ENCODE assay signal across 8 cellular contexts in the genomic region with DNA sequence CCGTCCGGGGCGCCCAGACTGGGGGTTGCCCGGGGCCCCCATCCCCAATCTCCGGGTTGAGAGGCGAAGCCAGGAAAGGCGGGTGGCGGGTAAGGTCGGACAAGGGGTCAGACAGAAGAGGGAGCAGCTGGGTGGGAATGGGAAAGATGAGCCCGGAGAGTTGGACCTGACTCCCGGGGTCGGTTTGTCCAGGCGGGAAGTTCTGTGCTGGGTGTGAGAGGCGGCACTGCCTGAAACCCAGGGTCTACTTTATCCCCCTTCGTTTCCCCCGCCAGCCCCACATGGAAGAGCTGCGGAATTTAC. TPM values are rescaled to one million over a fixed set of nuclear protein-coding genes. Genes with fewer than 3 reads are reported as not detected.
DNase-seq lines count a peak whose midpoint lies in the region; ATAC-seq, FAIRE-seq and TF ChIP-seq lines count a peak whose summit lies in the region.

No MANE protein-coding gene starts in this region.

- H3K27me3 ChIP-seq in heart left ventricle = no peaks in the 10 kb centered on the region
- no peaks in the 10 kb centered on the region for H3K27me3 ChIP-seq in K562 (ENCODE audit: control insufficient read depth in 2 of 2, insufficient read depth in 2 of 2, low read length in 2 of 2)
- H3K27me3 ChIP-seq in uterus = no peaks in the 10 kb centered on the region

- H3K4me3 Mint-ChIP-seq in memory B cell = peak overlapping the region; percentile 93

- no peaks in the 10 kb centered on the region for H3K36me3 Mint-ChIP-seq in memory B cell

- H3K79me2 ChIP-seq in K562 (ENCODE audit: control insufficient read depth, insufficient read depth, low read length) = peaks cover 61% of the 10 kb centered on the region

- H3K27ac Mint-ChIP-seq in memory B cell = peak overlapping the region; percentile 91

- peaks cover 10% of the 10 kb centered on the region for H4K20me1 ChIP-seq in K562 (replicated peaks; ENCODE audit: control insufficient read depth, insufficient read depth, low read length)

- CTCF ChIA-PET in K562 (lab: Yijun Ruan, JAX; ENCODE audit: low intra/inter-chr PET ratio) = interaction anchor here (0.6 to 1.7 kb wide), 5 partner anchors 32 to 681 kb away, joined by 3 to 8 read pairs (median 5); partner anchors contain the start of gene ABCB8

- H3K4me3 ChIP-seq in heart left ventricle = peak overlapping the region; percentile 68 to 100 (median 90)
- peak overlapping the region; percentile 84 for H3K4me3 ChIP-seq in K562
- peak overlapping the region; percentile 71 to 82 for H3K4me3 ChIP-seq in uterus

- H3K9me1 ChIP-seq in K562 (ENCODE audit: control insufficient read depth, insufficient read depth, low read length) = no peaks in the 10 kb centered on the region

- intact Hi-C loops in heart left ventricle (cut with DNase I) = loop anchor here in 3 of 10 donors (1.0 to 10.0 kb wide), 3 partner anchors 20 to 55 kb away; partner anchors contain the start of gene FASTK (in 2 of the 3)
- intact Hi-C loops in Right ventricle myocardium superior (cut with DNase I) = no loop called here
- intact Hi-C loops in K562 (cut with micrococcal nuclease) = loop anchor here (2.0 kb wide), 1 partner anchor 49 kb away; no protein-coding TSS in a partner anchor
- intact Hi-C loops in uterus (cut with DNase I; ENCODE audit: low total_unique reads) = no loop called here

- peaks cover 27% of the 10 kb centered on the region for H3K4me1 Mint-ChIP-seq in memory B cell

- H3K9me3 ChIP-seq in heart left ventricle (no peaks in the 10 kb centered on the region), K562 (replicated peaks; ENCODE audit: control insufficient read depth, insufficient read depth, low read depth, low read length) (no peaks in the 10 kb centered on the region), uterus (no peaks in the 10 kb centered on the region)

- POLR2A ChIA-PET in K562 (lab: Yijun Ruan, JAX) = interaction anchor here (0.6 to 2.4 kb wide), 4 partner anchors 21 to 28 kb away, joined by 3 to 9 read pairs (median 4); partner anchors contain the start of gene FASTK

- no peak for TF ChIP-seq POLR2A in heart left ventricle (IDR thresholded peaks at IDR 0.05)
- no peak for TF ChIP-seq POLR2A in K562 (conservative IDR thresholded peaks at IDR 0.05)
- no peak for TF ChIP-seq POLR2A in uterus (IDR thresholded peaks at IDR 0.05)

- peak overlapping the region; percentile 81; the same call in 1 of the 2 replicates for H2AFZ ChIP-seq in K562 (ENCODE audit: low read depth, low read length)

- no peaks in the 10 kb centered on the region for H3K9me3 Mint-ChIP-seq in memory B cell

- H3K4me1 ChIP-seq in heart left ventricle = peaks cover 9 to 55% (median 48%) of the 10 kb centered on the region in 12 donors
- peaks cover 57 to 82% of the 10 kb centered on the region in 2 experiments for H3K4me1 ChIP-seq in K562 (replicated peaks in 1 of 2; ENCODE audit: control insufficient read depth in 2 of 2, insufficient read depth in 2 of 2, low read length in 2 of 2)
- H3K4me1 ChIP-seq in uterus = peaks cover 0 to 33% of the 10 kb centered on the region in 2 donors

- peak overlapping the region; percentile 90 to 99 (median 98) for H3K27ac ChIP-seq in heart left ventricle
- peak overlapping the region; percentile 90 for H3K27ac ChIP-seq in K562 (ENCODE audit: extremely low read depth, low read depth, low read length)
- H3K27ac ChIP-seq in uterus = peak overlapping the region; percentile 98 to 99

- TF ChIP-seq RAD21 in K562 (CRISPR knock-in tag; conservative IDR thresholded peaks at IDR 0.05 in 1 of 2, IDR thresholded peaks at IDR 0.05 in 1 of 2) = no peak; a peak in 1 of 4 replicates

- no TSS peak for BruUV-seq in K562 (replicated peaks; lab: Mats Ljungman, UMichigan)

- TF ChIP-seq CTCF in heart left ventricle (IDR thresholded peaks at IDR 0.05) (peak in 3 of 12 donors; percentile 4 to 13 (median 4)), K562 (IDR thresholded peaks at IDR 0.05 in 2 of 3, conservative IDR thresholded peaks at IDR 0.05 in 1 of 3; ENCODE audit: insufficient read depth in 2 of 3, low read depth in 1 of 3, low read length in 3 of 3) (no peak), uterus (IDR thresholded peaks at IDR 0.05) (no peak)

- peak overlapping the region; percentile 94 for H3K4me2 ChIP-seq in K562 (ENCODE audit: insufficient read depth, low read length)

- ATAC-seq in heart left ventricle (no peak), Right ventricle myocardium superior (ENCODE audit: poor library complexity) (no peak), K562 (no peak), memory B cell (ENCODE audit: low read depth) (no peak), GM18498 (IDR thresholded peaks at IDR 0.05; ENCODE audit: unreplicated experiment) (no peak), GM18867 (IDR thresholded peaks at IDR 0.05; ENCODE audit: unreplicated experiment) (no peak)

- WGBS in heart left ventricle, 4 donors = 1 to 5% (median 3%) methylated on average over 13 to 17 of the region's 17 CpGs
- under 1% methylated on average over 17 of the region's 17 CpGs for WGBS in K562 (ENCODE audit: insufficient coverage, low coverage, missing lambda C conversion rate)

- FAIRE-seq in K562 (lab: Jason Lieb, UNC) = no peak

- in situ Hi-C loops in K562 (cut with MboI) = no loop called here

- DNase-seq in heart left ventricle (no peak), Right ventricle myocardium superior (no peak), K562 (ENCODE audit: extremely low read depth in 1 of 4, low spot score in 3 of 4) (no peak), memory B cell (ENCODE audit: low spot score in 2 of 2) (no peak), uterus (no peak)
- DNase-seq in activated CD8-positive, alpha-beta memory T cell treated with anti-CD3 and anti-CD28 coated beads, Interleukin-2, amount 50 U/mL, for 48 hours = no peak

- peaks cover 0 to 17% (median 13%) of the 10 kb centered on the region in 9 donors for H3K36me3 ChIP-seq in heart left ventricle
- peaks cover 27% of the 10 kb centered on the region for H3K36me3 ChIP-seq in K562 (ENCODE audit: control insufficient read depth, insufficient read depth, low read length)
- no peaks in the 10 kb centered on the region for H3K36me3 ChIP-seq in uterus

- H3K9ac ChIP-seq in K562 (ENCODE audit: insufficient read depth in 1 of 2, low read depth in 2 of 2, low read length in 2 of 2) = peak overlapping the region; percentile 85 to 91

- H3K27me3 Mint-ChIP-seq in memory B cell = no peaks in the 10 kb centered on the region

- TF ChIP-seq EP300 in K562 (IDR thresholded peaks at IDR 0.05; ENCODE audit: low read length) = no peak

RNA-seq across cellular contexts. Expression of gene SLC4A2, which starts 0.7 kb away (rescaled TPM):
- total RNA-seq in heart left ventricle (10 to 100 TPM; 44.1 to 84.3 (median 54.8) TPM), Right ventricle myocardium superior (49.7 TPM), K562 (2014; rRNA removed) (360 and 417 TPM in 2 replicates), K562 (2014; rRNA removed; fragmentation: Illumina TruSeq; extraction: Trizol) (32.6 and 55.0 TPM in 2 replicates), K562 (2015; rRNA removed; fragmentation: Illumina TruSeq; extraction: Trizol) (130 and 132 TPM in 2 replicates), K562 (2021) (363 and 375 TPM in 2 replicates), uterus (100 to 1,000 TPM in 2 of 4 donors, 10 to 100 TPM in 2; 37.4 to 177 (median 88.6) TPM)
- polyA plus RNA-seq in heart left ventricle (100 to 1,000 TPM in 1 of 2 donors, 10 to 100 TPM in 1; 68.3 to 113 TPM), K562 (2011; rRNA removed) (69.2 and 85.2 TPM in 2 replicates), K562 (2014; fragmentation: Illumina TruSeq; extraction: Trizol) (166 and 212 TPM in 2 replicates), K562 (2014; fragmentation: Nextera tagmentation; extraction: Ambion mirVana) (10 to 100 TPM; 11.4 to 28.8 TPM), K562 (2014; rRNA removed) (306 and 316 TPM in 2 replicates)
- 230 and 845 TPM in 2 replicates for total RNA-seq in K562 (2011; cell fraction: chromatin; rRNA removed; ENCODE audit: low replicate concordance)
- total RNA-seq in K562 (2011; cell fraction: nucleolus; rRNA removed) = 746 and 756 TPM in 2 replicates
- total RNA-seq in K562 (2011; cell fraction: nucleoplasm; rRNA removed) = 367 and 388 TPM in 2 replicates
- polyA plus RNA-seq in K562 (2011; cell fraction: cytosol; rRNA removed) = 68.0 and 147 TPM in 2 replicates
- polyA plus RNA-seq in K562 (2011; cell fraction: nucleus; rRNA removed) = 438 and 829 TPM in 2 replicates
- 243 and 347 TPM in 2 replicates for polyA plus RNA-seq in K562 (2012)
- 29.9 and 60.1 TPM in 2 replicates for polyA minus RNA-seq in K562 (2011; rRNA and poly(A)+ RNA removed)
- 79.9 and 106 TPM in 2 replicates for polyA minus RNA-seq in K562 (2011; cell fraction: cytosol; rRNA and poly(A)+ RNA removed)
- polyA minus RNA-seq in K562 (2011; cell fraction: nucleus; rRNA and poly(A)+ RNA removed) = 138 and 143 TPM in 2 replicates

RNA-seq across cellular contexts. Expression of gene CDK5, which starts 2.4 kb away (rescaled TPM):
- total RNA-seq in heart left ventricle (10 to 100 TPM in 1 of 9 donors, 1 to 10 TPM in 8; 5.6 to 13.7 (median 8.5) TPM), Right ventricle myocardium superior (6.3 TPM), K562 (2014; rRNA removed) (38.0 and 53.5 TPM in 2 replicates), K562 (2014; rRNA removed; fragmentation: Illumina TruSeq; extraction: Trizol) (11.8 and 20.3 TPM in 2 replicates), K562 (2015; rRNA removed; fragmentation: Illumina TruSeq; extraction: Trizol) (32.2 and 35.8 TPM in 2 replicates), K562 (2021) (25.0 and 25.3 TPM in 2 replicates), uterus (1 to 10 TPM in 3 of 4 donors, under 1 TPM in 1; 0.51 to 9.3 (median 2.7) TPM)
- polyA plus RNA-seq in heart left ventricle (1 to 10 TPM; 6.2 to 7.6 TPM), K562 (2011; rRNA removed) (27.5 and 28.6 TPM in 2 replicates), K562 (2014; fragmentation: Illumina TruSeq; extraction: Trizol) (29.0 and 34.3 TPM in 2 replicates), K562 (2014; fragmentation: Nextera tagmentation; extraction: Ambion mirVana) (10 to 100 TPM in 1 of 2 experiments, 1 to 10 TPM in 1; 3.2 to 18.1 TPM), K562 (2014; rRNA removed) (25.6 and 28.4 TPM in 2 replicates)
- total RNA-seq in K562 (2011; cell fraction: chromatin; rRNA removed; ENCODE audit: low replicate concordance) = 19.7 and 25.7 TPM in 2 replicates
- total RNA-seq in K562 (2011; cell fraction: nucleolus; rRNA removed) = 30.0 and 32.9 TPM in 2 replicates
- 23.7 and 24.5 TPM in 2 replicates for total RNA-seq in K562 (2011; cell fraction: nucleoplasm; rRNA removed)
- polyA plus RNA-seq in K562 (2011; cell fraction: cytosol; rRNA removed) = 47.3 and 82.3 TPM in 2 replicates
- 35.2 and 43.5 TPM in 2 replicates for polyA plus RNA-seq in K562 (2011; cell fraction: nucleus; rRNA removed)
- polyA plus RNA-seq in K562 (2012) = 36.0 and 38.1 TPM in 2 replicates
- polyA minus RNA-seq in K562 (2011; rRNA and poly(A)+ RNA removed) = 25.6 and 37.1 TPM in 2 replicates
- polyA minus RNA-seq in K562 (2011; cell fraction: cytosol; rRNA and poly(A)+ RNA removed) = 13.6 and 28.1 TPM in 2 replicates
- polyA minus RNA-seq in K562 (2011; cell fraction: nucleus; rRNA and poly(A)+ RNA removed) = 15.5 and 21.0 TPM in 2 replicates

RNA-seq across cellular contexts. Expression of gene ASIC3, which starts 11.7 kb away (rescaled TPM):
- total RNA-seq in heart left ventricle (1 to 10 TPM; 2.7 to 8.2 (median 4.8) TPM), Right ventricle myocardium superior (6.5 TPM), K562 (2014; rRNA removed) (0.32 and 1.5 TPM in 2 replicates), K562 (2014; rRNA removed; fragmentation: Illumina TruSeq; extraction: Trizol) (0.32 and 0.40 TPM in 2 replicates), K562 (2015; rRNA removed; fragmentation: Illumina TruSeq; extraction: Trizol) (0.87 and 0.98 TPM in 2 replicates), K562 (2021) (2.9 and 3.2 TPM in 2 replicates), uterus (10 to 100 TPM in 1 of 4 donors, 1 to 10 TPM in 2, not detected in 1; 1.0 to 16.8 (median 1.3) TPM)
- polyA plus RNA-seq in heart left ventricle (10 to 100 TPM in 1 of 2 donors, 1 to 10 TPM in 1; 2.8 to 12.9 TPM), K562 (2011; rRNA removed) (1.3 and 2.7 TPM in 2 replicates), K562 (2014; fragmentation: Illumina TruSeq; extraction: Trizol) (2.4 and 2.7 TPM in 2 replicates), K562 (2014; fragmentation: Nextera tagmentation; extraction: Ambion mirVana) (under 1 TPM; 0.11 to 0.44 TPM), K562 (2014; rRNA removed) (3.3 and 5.0 TPM in 2 replicates)
- 11.1 and 29.9 TPM in 2 replicates for total RNA-seq in K562 (2011; cell fraction: chromatin; rRNA removed; ENCODE audit: low replicate concordance)
- 11.7 and 12.1 TPM in 2 replicates for total RNA-seq in K562 (2011; cell fraction: nucleolus; rRNA removed)
- 11.4 and 19.2 TPM in 2 replicates for total RNA-seq in K562 (2011; cell fraction: nucleoplasm; rRNA removed)
- polyA plus RNA-seq in K562 (2011; cell fraction: cytosol; rRNA removed) = 2.1 and 3.3 TPM in 2 replicates
- 18.1 and 42.9 TPM in 2 replicates for polyA plus RNA-seq in K562 (2011; cell fraction: nucleus; rRNA removed)
- 5.5 and 18.9 TPM in 2 replicates for polyA plus RNA-seq in K562 (2012)
- not detected in 2 replicates for polyA minus RNA-seq in K562 (2011; rRNA and poly(A)+ RNA removed)
- 0.64 and 1.5 TPM in 2 replicates for polyA minus RNA-seq in K562 (2011; cell fraction: cytosol; rRNA and poly(A)+ RNA removed)
- 2.7 and 3.0 TPM in 2 replicates for polyA minus RNA-seq in K562 (2011; cell fraction: nucleus; rRNA and poly(A)+ RNA removed)

RNA-seq across cellular contexts. Expression of gene FASTK, which starts 20.5 kb away (rescaled TPM):
- total RNA-seq in heart left ventricle (100 to 1,000 TPM in 2 of 9 donors, 10 to 100 TPM in 7; 59.9 to 124 (median 77.7) TPM), Right ventricle myocardium superior (81.1 TPM), K562 (2014; rRNA removed) (114 and 139 TPM in 2 replicates), K562 (2014; rRNA removed; fragmentation: Illumina TruSeq; extraction: Trizol) (8.3 and 12.6 TPM in 2 replicates), K562 (2015; rRNA removed; fragmentation: Illumina TruSeq; extraction: Trizol) (50.3 and 55.4 TPM in 2 replicates), K562 (2021) (106 and 112 TPM in 2 replicates), uterus (10 to 100 TPM; 37.1 to 84.9 (median 52.4) TPM)
- polyA plus RNA-seq in heart left ventricle (100 to 1,000 TPM in 1 of 2 donors, 10 to 100 TPM in 1; 75.7 to 168 TPM), K562 (2011; rRNA removed) (48.2 and 69.4 TPM in 2 replicates), K562 (2014; fragmentation: Illumina TruSeq; extraction: Trizol) (38.2 and 53.4 TPM in 2 replicates), K562 (2014; fragmentation: Nextera tagmentation; extraction: Ambion mirVana) (1 to 10 TPM in 1 of 2 experiments, under 1 TPM in 1; 0.51 to 2.7 TPM), K562 (2014; rRNA removed) (150 and 181 TPM in 2 replicates)
- total RNA-seq in K562 (2011; cell fraction: chromatin; rRNA removed; ENCODE audit: low replicate concordance) = 153 and 539 TPM in 2 replicates
- total RNA-seq in K562 (2011; cell fraction: nucleolus; rRNA removed) = 501 and 515 TPM in 2 replicates
- total RNA-seq in K562 (2011; cell fraction: nucleoplasm; rRNA removed) = 225 and 261 TPM in 2 replicates
- polyA plus RNA-seq in K562 (2011; cell fraction: cytosol; rRNA removed) = 50.7 and 105 TPM in 2 replicates
- 711 and 1,075 TPM in 2 replicates for polyA plus RNA-seq in K562 (2011; cell fraction: nucleus; rRNA removed)
- polyA plus RNA-seq in K562 (2012) = 70.9 and 124 TPM in 2 replicates
- polyA minus RNA-seq in K562 (2011; rRNA and poly(A)+ RNA removed) = 18.8 and 24.7 TPM in 2 replicates
- 22.8 and 23.4 TPM in 2 replicates for polyA minus RNA-seq in K562 (2011; cell fraction: cytosol; rRNA and poly(A)+ RNA removed)
- 187 and 189 TPM in 2 replicates for polyA minus RNA-seq in K562 (2011; cell fraction: nucleus; rRNA and poly(A)+ RNA removed)

RNA-seq across cellular contexts. Expression of gene TMUB1, which starts 23.2 kb away (rescaled TPM):
- total RNA-seq in heart left ventricle (10 to 100 TPM; 21.8 to 62.8 (median 26.7) TPM), Right ventricle myocardium superior (33.9 TPM), K562 (2014; rRNA removed) (189 and 255 TPM in 2 replicates), K562 (2014; rRNA removed; fragmentation: Illumina TruSeq; extraction: Trizol) (19.4 and 21.4 TPM in 2 replicates), K562 (2015; rRNA removed; fragmentation: Illumina TruSeq; extraction: Trizol) (86.3 and 97.0 TPM in 2 replicates), K562 (2021) (233 and 241 TPM in 2 replicates), uterus (10 to 100 TPM in 2 of 4 donors, 1 to 10 TPM in 2; 2.9 to 32.8 (median 8.6) TPM)
- polyA plus RNA-seq in heart left ventricle (10 to 100 TPM; 66.1 to 82.6 TPM), K562 (2011; rRNA removed) (38.4 and 59.7 TPM in 2 replicates), K562 (2014; fragmentation: Illumina TruSeq; extraction: Trizol) (74.1 and 210 TPM in 2 replicates), K562 (2014; fragmentation: Nextera tagmentation; extraction: Ambion mirVana) (under 1 TPM; 0.14 to 0.34 TPM), K562 (2014; rRNA removed) (195 and 207 TPM in 2 replicates)
- total RNA-seq in K562 (2011; cell fraction: chromatin; rRNA removed; ENCODE audit: low replicate concordance) = 28.8 and 70.7 TPM in 2 replicates
- total RNA-seq in K562 (2011; cell fraction: nucleolus; rRNA removed) = 113 and 126 TPM in 2 replicates
- 72.2 and 72.4 TPM in 2 replicates for total RNA-seq in K562 (2011; cell fraction: nucleoplasm; rRNA removed)
- polyA plus RNA-seq in K562 (2011; cell fraction: cytosol; rRNA removed) = 86.5 and 297 TPM in 2 replicates
- polyA plus RNA-seq in K562 (2011; cell fraction: nucleus; rRNA removed) = 123 and 249 TPM in 2 replicates
- polyA plus RNA-seq in K562 (2012) = 165 and 183 TPM in 2 replicates
- 8.2 and 12.5 TPM in 2 replicates for polyA minus RNA-seq in K562 (2011; rRNA and poly(A)+ RNA removed)
- polyA minus RNA-seq in K562 (2011; cell fraction: cytosol; rRNA and poly(A)+ RNA removed) = 52.4 and 69.4 TPM in 2 replicates
- 18.0 and 20.3 TPM in 2 replicates for polyA minus RNA-seq in K562 (2011; cell fraction: nucleus; rRNA and poly(A)+ RNA removed)
